1 cellular context compared by ENCODE assay signal in genomic region chr12:96366255-96366654, GRCh38.
TF ChIP-seq lines count a peak whose summit lies in the region.

No MANE protein-coding gene starts in this region.

TF ChIP-seq in SK-N-SH, 30 proteins besides CTCF, POLR2A, EP300 and RAD21 (continued from another document):
- TF ChIP-seq, protein P1, sequence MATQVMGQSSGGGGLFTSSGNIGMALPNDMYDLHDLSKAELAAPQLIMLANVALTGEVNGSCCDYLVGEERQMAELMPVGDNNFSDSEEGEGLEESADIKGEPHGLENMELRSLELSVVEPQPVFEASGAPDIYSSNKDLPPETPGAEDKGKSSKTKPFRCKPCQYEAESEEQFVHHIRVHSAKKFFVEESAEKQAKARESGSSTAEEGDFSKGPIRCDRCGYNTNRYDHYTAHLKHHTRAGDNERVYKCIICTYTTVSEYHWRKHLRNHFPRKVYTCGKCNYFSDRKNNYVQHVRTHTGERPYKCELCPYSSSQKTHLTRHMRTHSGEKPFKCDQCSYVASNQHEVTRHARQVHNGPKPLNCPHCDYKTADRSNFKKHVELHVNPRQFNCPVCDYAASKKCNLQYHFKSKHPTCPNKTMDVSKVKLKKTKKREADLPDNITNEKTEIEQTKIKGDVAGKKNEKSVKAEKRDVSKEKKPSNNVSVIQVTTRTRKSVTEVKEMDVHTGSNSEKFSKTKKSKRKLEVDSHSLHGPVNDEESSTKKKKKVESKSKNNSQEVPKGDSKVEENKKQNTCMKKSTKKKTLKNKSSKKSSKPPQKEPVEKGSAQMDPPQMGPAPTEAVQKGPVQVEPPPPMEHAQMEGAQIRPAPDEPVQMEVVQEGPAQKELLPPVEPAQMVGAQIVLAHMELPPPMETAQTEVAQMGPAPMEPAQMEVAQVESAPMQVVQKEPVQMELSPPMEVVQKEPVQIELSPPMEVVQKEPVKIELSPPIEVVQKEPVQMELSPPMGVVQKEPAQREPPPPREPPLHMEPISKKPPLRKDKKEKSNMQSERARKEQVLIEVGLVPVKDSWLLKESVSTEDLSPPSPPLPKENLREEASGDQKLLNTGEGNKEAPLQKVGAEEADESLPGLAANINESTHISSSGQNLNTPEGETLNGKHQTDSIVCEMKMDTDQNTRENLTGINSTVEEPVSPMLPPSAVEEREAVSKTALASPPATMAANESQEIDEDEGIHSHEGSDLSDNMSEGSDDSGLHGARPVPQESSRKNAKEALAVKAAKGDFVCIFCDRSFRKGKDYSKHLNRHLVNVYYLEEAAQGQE (IDR thresholded peaks at IDR 0.05; ENCODE audit: low read depth, low read length) = no peak
- TF ChIP-seq GATA2 (CRISPR knock-in tag; IDR thresholded peaks at IDR 0.05) (no peak), YY1 (IDR thresholded peaks at IDR 0.05; ENCODE audit: low read depth) (no peak), RXRA (IDR thresholded peaks at IDR 0.05; ENCODE audit: borderline replicate concordance, low read depth) (no peak), TAF1 (IDR thresholded peaks at IDR 0.05; ENCODE audit: borderline replicate concordance, low read depth, low read length) (no peak), ELF1 (IDR thresholded peaks at IDR 0.05) (no peak), NFIC (IDR thresholded peaks at IDR 0.05; ENCODE audit: borderline replicate concordance) (no peak), CHD2 (IDR thresholded peaks at IDR 0.05; ENCODE audit: low read length, partially characterized antibody) (no peak), IRF3 (IDR thresholded peaks at IDR 0.05; ENCODE audit: low read depth, low read length) (no peak), RFX5 (IDR thresholded peaks at IDR 0.05; ENCODE audit: low read length) (no peak), SMC3 (IDR thresholded peaks at IDR 0.05; ENCODE audit: low read depth, low read length) (no peak), MAX (IDR thresholded peaks at IDR 0.05; ENCODE audit: low read depth) (no peak)
